In genomic region chr18:14868825-14869224, GRCh38 we compare ENCODE assay signal across 7 cellular contexts.
DNase-seq lines count a peak whose midpoint lies in the region; TF ChIP-seq lines count a peak whose summit lies in the region.
"Not testable (repeated sequence)": the region's sequence is repeated elsewhere in the genome, so short reads cannot be mapped to it uniquely, and the experiment has no call there.

No MANE protein-coding gene starts in this region.

- not testable (repeated sequence) for H3K4me3 Mint-ChIP-seq in MCF 10A (ENCODE audit: unreplicated experiment)

- not testable (repeated sequence) for H3K4me3 ChIP-seq in Jurkat, Clone E6-1 (ENCODE audit: low read length)

- intact Hi-C loops in MCF 10A (cut with micrococcal nuclease) = not testable (repeated sequence)

- POLR2A ChIA-PET in MCF 10A (lab: Yijun Ruan, JAX) = not testable (repeated sequence)

- H3K9me3 Mint-ChIP-seq in MCF 10A (ENCODE audit: unreplicated experiment) = not testable (repeated sequence)

- H3K36me3 Mint-ChIP-seq in MCF 10A (ENCODE audit: insufficient read depth, unreplicated experiment) = not testable (repeated sequence)

- not testable (repeated sequence) for BruUV-seq in MCF 10A (replicated peaks; lab: Mats Ljungman, UMichigan)

- H3K27ac Mint-ChIP-seq in MCF 10A (ENCODE audit: low read depth, unreplicated experiment) = not testable (repeated sequence)

- H3K27me3 Mint-ChIP-seq in MCF 10A (ENCODE audit: insufficient read depth, unreplicated experiment) = not testable (repeated sequence)

- not testable (repeated sequence) for DNase-seq in AG09319 (ENCODE audit: extremely low read depth, low read depth)
- peak; percentile 5 for DNase-seq in Jurkat, Clone E6-1 (ENCODE audit: low read depth, low spot score)
- DNase-seq in NCI-H82 (lab: John Stamatoyannopoulos, UW) = peak; percentile 2
- DNase-seq in RPMI8226 = peak; percentile 9
- DNase-seq in MCF 10A (ENCODE audit: unreplicated experiment) = peak; percentile 13
- DNase-seq in fibroblast of peridontal ligament (ENCODE audit: extremely low read depth) = peak; percentile 47
- DNase-seq in myocyte (ENCODE audit: low read depth) = peak; percentile 26

- H3K4me1 Mint-ChIP-seq in MCF 10A (ENCODE audit: insufficient read depth, unreplicated experiment) = not testable (repeated sequence)

- peak; percentile 9 for TF ChIP-seq CTCF in AG09319 (IDR thresholded peaks at IDR 0.05; ENCODE audit: low read depth, low read length)
- peak; percentile 28 for TF ChIP-seq CTCF in MCF 10A (IDR thresholded peaks at IDR 0.05; ENCODE audit: unreplicated experiment)

- CTCF ChIA-PET in MCF 10A (lab: Yijun Ruan, JAX) = not testable (repeated sequence)
